10 cellular contexts compared by ENCODE assay signal in genomic region chr1:204461331-204462228, GRCh38. TPM values are rescaled to one million over a fixed set of nuclear protein-coding genes. Genes with fewer than 3 reads are reported as not detected.
A peak's percentile ranks its signal among the peaks of the same experiment; 100 is the strongest.
DNase-seq lines count a peak whose midpoint lies in the region; ATAC-seq and TF ChIP-seq lines count a peak whose summit lies in the region.
"Had no signal": no experiment of that assay in that cellular context is flagged by ENCODE, and none has a peak within 500 bp of the region (broad histone marks: within the 10 kb centered on the region; RNA-seq: fewer than 3 reads in every experiment).

No MANE protein-coding gene starts in this region.

- no peak overlapping the region for H3K23ac ChIP-seq in mesendoderm (ENCODE audit: low read length)

- no peaks in the 10 kb centered on the region for H3K79me2 ChIP-seq in mesendoderm (ENCODE audit: control insufficient read depth, insufficient read depth, low read length)

- H3K36me3 Mint-ChIP-seq in dendritic cell treated with granulocyte-macrophage colony-stimulating factor and Interleukin-4, amounts not matched to agents 40 ng/mL and 50 ng/mL, for 4 days (ENCODE audit: low read depth): no peaks in the 10 kb centered on the region
- H3K36me3 Mint-ChIP-seq in Calu3 (ENCODE audit: insufficient read depth, unreplicated experiment): no peaks in the 10 kb centered on the region

- H3K9me3 Mint-ChIP-seq in dendritic cell treated with granulocyte-macrophage colony-stimulating factor and Interleukin-4, amounts not matched to agents 40 ng/mL and 50 ng/mL, for 4 days: no peaks in the 10 kb centered on the region
- no peaks in the 10 kb centered on the region for H3K9me3 Mint-ChIP-seq in Calu3 (ENCODE audit: low read depth, unreplicated experiment)
- H3K9me3 Mint-ChIP-seq: brain had no signal

- no peak overlapping the region for H4K8ac ChIP-seq in mesendoderm (ENCODE audit: low read depth, low read length)

- no peak overlapping the region for H3K56ac ChIP-seq in mesendoderm (ENCODE audit: low read length)

- intact Hi-C loops in dendritic cell treated with granulocyte-macrophage colony-stimulating factor and Interleukin-4, amounts not matched to agents 40 ng/mL and 50 ng/mL, for 4 days (cut with micrococcal nuclease): no loop called here
- intact Hi-C loops in spleen (cut with DNase I; ENCODE audit: low total_unique reads): no loop called here
- intact Hi-C loops in Calu3 (cut with micrococcal nuclease; ENCODE audit: unreplicated experiment): no loop called here
- intact Hi-C loops in ovary (cut with DNase I): no loop called here

- ATAC-seq in GM21786 (IDR thresholded peaks at IDR 0.05; ENCODE audit: unreplicated experiment): no peak

- H3K27me3 Mint-ChIP-seq in dendritic cell treated with granulocyte-macrophage colony-stimulating factor and Interleukin-4, amounts not matched to agents 40 ng/mL and 50 ng/mL, for 4 days: peaks cover 2% of the 10 kb centered on the region
- no peaks in the 10 kb centered on the region for H3K27me3 Mint-ChIP-seq in Calu3 (ENCODE audit: unreplicated experiment)
- H3K27me3 Mint-ChIP-seq: brain had no signal

- TF ChIP-seq CTCF in spleen (IDR thresholded peaks at IDR 0.05 in 8 of 11, conservative IDR thresholded peaks at IDR 0.05 in 3 of 11): no peak
- TF ChIP-seq CTCF in Calu3 (IDR thresholded peaks at IDR 0.05; ENCODE audit: unreplicated experiment): no peak
- TF ChIP-seq CTCF in ovary (IDR thresholded peaks at IDR 0.05): no peak

- H3K4me1 Mint-ChIP-seq in dendritic cell treated with granulocyte-macrophage colony-stimulating factor and Interleukin-4, amounts not matched to agents 40 ng/mL and 50 ng/mL, for 4 days (ENCODE audit: low read depth): peaks cover 47% of the 10 kb centered on the region
- H3K4me1 Mint-ChIP-seq in Calu3 (ENCODE audit: low read depth, unreplicated experiment): peaks cover 14% of the 10 kb centered on the region

- DNase-seq in SKM-1 treated with dmso at 0.1 percent for 144 hours (lab: John Stamatoyannopoulos, UW; ENCODE audit: unreplicated experiment): peak; percentile 68
- peak; percentile 88 for DNase-seq in spleen
- no peak for DNase-seq in Calu3
- no peak for DNase-seq in ovary
- no peak for DNase-seq in mesendoderm
- DNase-seq: NCI-H226 had no signal

- no peak overlapping the region for H3K4ac ChIP-seq in mesendoderm (ENCODE audit: low read depth, low read length)

- no peak for TF ChIP-seq EP300 in ovary (IDR thresholded peaks at IDR 0.05)

- H3K4me1 ChIP-seq in spleen (peaks cover 58 to 98% (median 74%) of the 10 kb centered on the region in 6 donors), ovary (ENCODE audit: insufficient read depth) (no peaks in the 10 kb centered on the region), mesendoderm (ENCODE audit: control insufficient read depth, low read depth, low read length) (no peaks in the 10 kb centered on the region)

- no TSS peak for BruUV-seq in Calu3 (replicated peaks; lab: Mats Ljungman, UMichigan)

- TF ChIP-seq POLR2A in GM19099 (IDR thresholded peaks at IDR 0.05; ENCODE audit: extremely low read depth, insufficient read length, low read depth): peak; percentile 32
- TF ChIP-seq POLR2A in spleen (IDR thresholded peaks at IDR 0.05): no peak
- TF ChIP-seq POLR2A in ovary (IDR thresholded peaks at IDR 0.05): no peak

- WGBS in spleen, 5 donors: 9 to 18% (median 15%) methylated on average over 11 of the region's 11 CpGs
- WGBS in ovary, 3 donors: 61 to 72% (median 67%) methylated on average over 11 of the region's 11 CpGs
- no CpG with 5 or more reads among the region's 11 CpGs for WGBS in mesendoderm (ENCODE audit: extremely low coverage, insufficient coverage, low lambda C conversion rate)

- no peak overlapping the region for H2AK5ac ChIP-seq in mesendoderm (ENCODE audit: low read length)

- H3K18ac ChIP-seq in mesendoderm (ENCODE audit: low read length): no peak overlapping the region

- H3K4me3 Mint-ChIP-seq in dendritic cell treated with granulocyte-macrophage colony-stimulating factor and Interleukin-4, amounts not matched to agents 40 ng/mL and 50 ng/mL, for 4 days: no peak overlapping the region
- no peak overlapping the region for H3K4me3 Mint-ChIP-seq in Calu3 (ENCODE audit: low read depth, unreplicated experiment)
- H3K4me3 Mint-ChIP-seq: brain had no signal

- H2BK5ac ChIP-seq in mesendoderm (ENCODE audit: low read length): no peak overlapping the region

- H3K27me3 ChIP-seq in spleen (replicated peaks in 1 of 7) (no peaks in the 10 kb centered on the region), ovary (no peaks in the 10 kb centered on the region), mesendoderm (ENCODE audit: insufficient read depth, low read length, poor library complexity) (no peaks in the 10 kb centered on the region)

- H3K4me2 ChIP-seq in mesendoderm (ENCODE audit: low read length): no peak overlapping the region

- H3K9me3 ChIP-seq in spleen: no peaks in the 10 kb centered on the region
- no peaks in the 10 kb centered on the region for H3K9me3 ChIP-seq in ovary

- H3K4me3 ChIP-seq in spleen (peak overlapping the region in 3 of 8 donors; percentile 4 to 47 (median 15)), ovary (no peak overlapping the region), mesendoderm (ENCODE audit: low read length) (no peak overlapping the region)

- no peak overlapping the region for H2BK15ac ChIP-seq in mesendoderm (replicated peaks; ENCODE audit: low read depth)

- H3K27ac ChIP-seq in spleen (peak overlapping the region; percentile 70 to 85 (median 81)), ovary (no peak overlapping the region), mesendoderm (ENCODE audit: low read depth, low read length) (no peak overlapping the region)

- H3K79me1 ChIP-seq in mesendoderm (ENCODE audit: low read length): no peaks in the 10 kb centered on the region

- no peak overlapping the region for H4K5ac ChIP-seq in mesendoderm (ENCODE audit: low read length)

- CTCF ChIA-PET in Calu3 (lab: Charles Lee): interaction anchor here (1.3 kb wide), 1 partner anchor 345 kb away, joined by 3 read pairs; no protein-coding TSS in a partner anchor

- H3K36me3 ChIP-seq in spleen (peaks cover 0 to 58% (median 20%) of the 10 kb centered on the region in 6 donors), ovary (no peaks in the 10 kb centered on the region), mesendoderm (ENCODE audit: control insufficient read depth, insufficient read depth, low read length) (no peaks in the 10 kb centered on the region)

- H3K9ac ChIP-seq in mesendoderm (ENCODE audit: low read length): no peak overlapping the region

- H2BK120ac ChIP-seq in mesendoderm (ENCODE audit: low read depth, low read length): no peak overlapping the region

- peak overlapping the region; percentile 53 for H3K27ac Mint-ChIP-seq in dendritic cell treated with granulocyte-macrophage colony-stimulating factor and Interleukin-4, amounts not matched to agents 40 ng/mL and 50 ng/mL, for 4 days
- H3K27ac Mint-ChIP-seq in Calu3 (ENCODE audit: unreplicated experiment): no peak overlapping the region

RNA-seq across cellular contexts. Expression of gene PIK3C2B, which starts 33.0 kb away (rescaled TPM):
- total RNA-seq in spleen: 10 to 100 TPM; 45.8 to 72.2 (median 66.5) TPM
- 10 to 100 TPM in 2 of 3 donors, 1 to 10 TPM in 1; 9.5 to 22.4 (median 10.8) TPM for polyA plus RNA-seq in spleen
- 24.4 and 33.9 TPM in 2 replicates for total RNA-seq in Calu3 (2022)
- 10 to 100 TPM in 5 of 7 donors, 1 to 10 TPM in 2; 5.6 to 26.0 (median 12.8) TPM for total RNA-seq in ovary
- polyA plus RNA-seq in ovary: 1 to 10 TPM; 6.2 to 7.9 TPM
- polyA plus RNA-seq in mesendoderm (2013, experiment 1 of 2): 6.1 TPM
- polyA plus RNA-seq in mesendoderm (2013, experiment 2 of 2): 6.1 TPM

RNA-seq across cellular contexts. Expression of gene PPP1R15B, which starts 50.0 kb away (rescaled TPM):
- total RNA-seq in spleen (10 to 100 TPM; 46.3 to 73.1 (median 63.8) TPM), Calu3 (2022) (65.2 and 68.8 TPM in 2 replicates), ovary (10 to 100 TPM; 30.7 to 69.5 (median 49.5) TPM)
- polyA plus RNA-seq in spleen (10 to 100 TPM; 10.8 to 17.2 (median 12.5) TPM), ovary (10 to 100 TPM; 16.5 to 19.4 TPM)
- polyA plus RNA-seq in mesendoderm (2013, experiment 1 of 2): 26.9 TPM
- polyA plus RNA-seq in mesendoderm (2013, experiment 2 of 2): 25.4 TPM

RNA-seq across cellular contexts. Expression of gene MDM4, which starts 54.6 kb away (rescaled TPM):
- total RNA-seq in spleen (100 to 1,000 TPM; 112 to 192 (median 163) TPM), Calu3 (2022) (101 and 106 TPM in 2 replicates), ovary (100 to 1,000 TPM in 1 of 7 donors, 10 to 100 TPM in 6; 60.3 to 113 (median 80.0) TPM)
- polyA plus RNA-seq in spleen (10 to 100 TPM; 10.6 to 16.8 (median 13.8) TPM), ovary (10 to 100 TPM; 10.2 to 30.7 TPM)
- 10.9 TPM for polyA plus RNA-seq in mesendoderm (2013, experiment 1 of 2)
- 10.7 TPM for polyA plus RNA-seq in mesendoderm (2013, experiment 2 of 2)

Comparison
In these comparisons a context has a peak if more than half of its experiments do, and no peak if none do; other contexts are left out.
1. DNase-seq: peak in SKM-1 treated with dmso at 0.1 percent for 144 hours (single experiment) and spleen (single experiment); none in Calu3 (single experiment), ovary (0 of 5) and mesendoderm (single experiment).
2. H3K27ac ChIP-seq: peak in spleen (8 of 8); none in ovary (0 of 2) and mesendoderm (single experiment).